ENCODE assay signal across 10 cellular contexts in the genomic region with DNA sequence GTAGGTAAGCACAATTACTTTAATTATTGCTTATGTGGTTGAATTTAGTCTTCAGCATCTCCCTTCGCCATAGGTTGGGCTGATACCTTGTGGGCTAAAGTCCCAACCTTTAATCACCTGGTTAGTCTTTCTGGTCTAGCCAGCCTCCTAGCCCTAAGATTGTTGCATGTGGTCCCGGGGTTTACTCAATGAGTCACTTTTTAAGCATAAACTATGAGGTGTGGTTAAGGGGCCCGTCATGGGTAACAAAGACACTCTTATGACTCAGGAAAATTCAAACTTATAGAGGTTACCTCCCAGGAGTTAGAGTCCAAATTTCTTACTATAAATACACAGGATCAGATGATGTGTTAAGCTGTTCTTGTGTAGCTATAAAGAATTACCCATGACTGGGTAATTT.
DNase-seq lines count a peak whose midpoint lies in the region; ATAC-seq and TF ChIP-seq lines count a peak whose summit lies in the region.
"Had no signal": no experiment of that assay in that cellular context is flagged by ENCODE, and none has a peak within 500 bp of the region (broad histone marks: within the 10 kb centered on the region; RNA-seq: fewer than 3 reads in every experiment).

No MANE protein-coding gene starts in this region.

- no peaks in the 10 kb centered on the region for H3K27me3 Mint-ChIP-seq in stimulated activated memory B cell treated with anti-CD40 and anti-IgM and Interleukin-4, amounts not matched to agents 10 μg/mL and 1 μg/mL and 100 μg/mL, for 72 hours

- H3K4me1 Mint-ChIP-seq in stimulated activated memory B cell treated with anti-CD40 and anti-IgM and Interleukin-4, amounts not matched to agents 10 μg/mL and 1 μg/mL and 100 μg/mL, for 72 hours, result no peaks in the 10 kb centered on the region

- DNase-seq in MG63 (peak; percentile 30), fibroblast of mammary gland (ENCODE audit: low read depth) (peak; percentile 31), NCI-H526 (lab: John Stamatoyannopoulos, UW) (no peak), NCI-H146 treated with DMSO at 0.1 percent for 48 hours (lab: John Stamatoyannopoulos, UW; ENCODE audit: unreplicated experiment) (no peak)
- DNase-seq in activated naive CD4-positive, alpha-beta T cell treated with anti-CD3 and anti-CD28 coated beads, Interleukin-2, amount 50 U/mL, for 72 hours (ENCODE audit: low spot score in 2 of 2), result no peak
- DNase-seq: NCI-H2029 treated with DMSO at 0.1 percent for 48 hours had no signal

- H3K36me3 Mint-ChIP-seq in activated naive CD4-positive, alpha-beta T cell treated with anti-CD3 and anti-CD28 coated beads, Interleukin-2, amount 50 U/mL, for 72 hours, result no peaks in the 10 kb centered on the region
- H3K36me3 Mint-ChIP-seq in stimulated activated memory B cell treated with anti-CD40 and anti-IgM and Interleukin-4, amounts not matched to agents 10 μg/mL and 1 μg/mL and 100 μg/mL, for 72 hours, result no peaks in the 10 kb centered on the region

- H3K27me3 ChIP-seq in MG63, result no peaks in the 10 kb centered on the region; the same call in 1 of the 2 replicates

- H3K9me3 ChIP-seq in MG63, result no peaks in the 10 kb centered on the region

- H3K4me3 ChIP-seq in MG63, result no peak overlapping the region
- H3K4me3 ChIP-seq in fibroblast of mammary gland (ENCODE audit: control insufficient read depth, low read depth, low read length), result no peak overlapping the region
- H3K4me3 ChIP-seq: coronary artery had no signal

- H3K36me3 ChIP-seq in MG63, result no peaks in the 10 kb centered on the region

- ATAC-seq in GM18508 (IDR thresholded peaks at IDR 0.05; ENCODE audit: insufficient read depth, unreplicated experiment), result peak; percentile 74
- peak; percentile 78 for ATAC-seq in HG02642 (IDR thresholded peaks at IDR 0.05; ENCODE audit: poor library complexity, unreplicated experiment)
- no peak for ATAC-seq in activated naive CD4-positive, alpha-beta T cell treated with anti-CD3 and anti-CD28 coated beads, Interleukin-2, amount 50 U/mL, for 72 hours
- ATAC-seq in stimulated activated memory B cell treated with anti-CD40 and anti-IgM and Interleukin-4, amounts not matched to agents 10 μg/mL and 1 μg/mL and 100 μg/mL, for 72 hours, result no peak

- no peak overlapping the region for H3K27ac Mint-ChIP-seq in activated naive CD4-positive, alpha-beta T cell treated with anti-CD3 and anti-CD28 coated beads, Interleukin-2, amount 50 U/mL, for 72 hours
- no peak overlapping the region for H3K27ac Mint-ChIP-seq in stimulated activated memory B cell treated with anti-CD40 and anti-IgM and Interleukin-4, amounts not matched to agents 10 μg/mL and 1 μg/mL and 100 μg/mL, for 72 hours

- H3K9me3 Mint-ChIP-seq in activated naive CD4-positive, alpha-beta T cell treated with anti-CD3 and anti-CD28 coated beads, Interleukin-2, amount 50 U/mL, for 72 hours, result peaks cover 4 to 7% of the 10 kb centered on the region in 2 donors
- peaks cover 19% of the 10 kb centered on the region for H3K9me3 Mint-ChIP-seq in stimulated activated memory B cell treated with anti-CD40 and anti-IgM and Interleukin-4, amounts not matched to agents 10 μg/mL and 1 μg/mL and 100 μg/mL, for 72 hours

- TF ChIP-seq CTCF in fibroblast of mammary gland (conservative IDR thresholded peaks at IDR 0.05; ENCODE audit: control insufficient read depth, insufficient read depth, low read depth, low read length), result no peak

- no peak overlapping the region for H3K4me3 Mint-ChIP-seq in stimulated activated memory B cell treated with anti-CD40 and anti-IgM and Interleukin-4, amounts not matched to agents 10 μg/mL and 1 μg/mL and 100 μg/mL, for 72 hours

Comparison
In these comparisons a context has a peak if more than half of its experiments do, and no peak if none do; other contexts are left out.
1. ATAC-seq: peak in GM18508 (single experiment) and HG02642 (single experiment); none in activated naive CD4-positive, alpha-beta T cell treated with anti-CD3 and anti-CD28 coated beads, Interleukin-2, amount 50 U/mL, for 72 hours (0 of 2) and stimulated activated memory B cell treated with anti-CD40 and anti-IgM and Interleukin-4, amounts not matched to agents 10 μg/mL and 1 μg/mL and 100 μg/mL, for 72 hours (single experiment).
2. DNase-seq: peak in MG63 (single experiment) and fibroblast of mammary gland (single experiment); none in NCI-H526 (0 of 2), activated naive CD4-positive, alpha-beta T cell treated with anti-CD3 and anti-CD28 coated beads, Interleukin-2, amount 50 U/mL, for 72 hours (0 of 2) and NCI-H146 treated with DMSO at 0.1 percent for 48 hours (single experiment).